8 cellular contexts compared by ENCODE assay signal in the genomic region with DNA sequence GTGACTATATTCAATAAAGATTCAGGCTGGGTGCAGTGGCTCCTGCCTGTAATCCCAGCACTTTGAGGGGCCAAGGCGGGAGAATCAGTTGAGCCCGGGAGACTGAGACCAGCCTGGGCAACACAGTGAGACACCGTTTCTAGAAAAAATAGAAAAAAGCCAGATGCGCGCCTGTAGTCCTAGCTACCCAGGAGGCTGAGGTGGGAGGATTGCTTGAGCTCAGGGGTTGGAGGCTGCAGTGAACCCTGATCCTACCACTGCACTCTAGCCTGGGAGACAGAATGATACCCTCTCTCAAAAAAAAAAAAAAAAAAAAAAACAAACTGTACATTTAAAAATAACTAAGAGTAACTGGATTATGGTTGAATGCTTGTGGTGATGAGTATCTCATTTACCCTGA. TPM values are rescaled to one million over a fixed set of nuclear protein-coding genes. Genes with fewer than 3 reads are reported as not detected.
A peak's percentile ranks its signal among the peaks of the same experiment; 100 is the strongest.
DNase-seq lines count a peak whose midpoint lies in the region; ATAC-seq lines count a peak whose summit lies in the region.

No MANE protein-coding gene starts in this region.

- H3K27ac ChIP-seq in subcutaneous abdominal adipose tissue (ENCODE audit: low read depth, low read length) = peak overlapping the region; percentile 64

- peak overlapping the region in 3 of 5 donors; percentile 69 to 75 (median 71) for H3K9ac ChIP-seq in subcutaneous abdominal adipose tissue (ENCODE audit: low read length in 5 of 5)

- H3K9me3 Mint-ChIP-seq in activated CD4-positive, alpha-beta T cell treated with anti-CD3 and anti-CD28 coated beads, Interleukin-2, amount 10 ng/mL, durations not matched to agents 7 days and 5 days = no peaks in the 10 kb centered on the region
- H3K9me3 Mint-ChIP-seq in activated CD4-positive, alpha-beta memory T cell treated with anti-CD3 and anti-CD28 coated beads, Interleukin-2, amount 10 ng/mL, durations not matched to agents 7 days and 5 days = no peaks in the 10 kb centered on the region

- ATAC-seq in GM18519 (IDR thresholded peaks at IDR 0.05; ENCODE audit: low FRiP score, unreplicated experiment) = no peak

- no peaks in the 10 kb centered on the region for H3K27me3 Mint-ChIP-seq in activated CD4-positive, alpha-beta T cell treated with anti-CD3 and anti-CD28 coated beads, Interleukin-2, amount 10 ng/mL, durations not matched to agents 7 days and 5 days
- no peaks in the 10 kb centered on the region for H3K27me3 Mint-ChIP-seq in activated CD4-positive, alpha-beta memory T cell treated with anti-CD3 and anti-CD28 coated beads, Interleukin-2, amount 10 ng/mL, durations not matched to agents 7 days and 5 days

- POLR2A ChIA-PET in activated CD4-positive, alpha-beta T cell treated with anti-CD3 and anti-CD28 coated beads, Interleukin-2, amount 10 ng/mL, durations not matched to agents 7 days and 5 days (lab: Charles Lee) = interaction anchor here (1.5 kb wide), 1 partner anchor 189 kb away, joined by 5 read pairs; the partner anchor contains the start of gene BBS12
- POLR2A ChIA-PET in activated CD4-positive, alpha-beta memory T cell treated with anti-CD3 and anti-CD28 coated beads, Interleukin-2, amount 10 ng/mL, durations not matched to agents 7 days and 5 days (lab: Charles Lee) = interaction anchor here (0.6 to 2.2 kb wide), 8 partner anchors 9 to 188 kb away, joined by 3 to 18 read pairs (median 4); partner anchors contain the start of gene BBS12

- no peaks in the 10 kb centered on the region for H3K36me3 Mint-ChIP-seq in activated CD4-positive, alpha-beta T cell treated with anti-CD3 and anti-CD28 coated beads, Interleukin-2, amount 10 ng/mL, durations not matched to agents 7 days and 5 days (ENCODE audit: low read depth)
- peaks cover 11% of the 10 kb centered on the region for H3K36me3 Mint-ChIP-seq in activated CD4-positive, alpha-beta memory T cell treated with anti-CD3 and anti-CD28 coated beads, Interleukin-2, amount 10 ng/mL, durations not matched to agents 7 days and 5 days (ENCODE audit: low read depth)

- no peak overlapping the region for H3K27ac Mint-ChIP-seq in activated CD4-positive, alpha-beta T cell treated with anti-CD3 and anti-CD28 coated beads, Interleukin-2, amount 10 ng/mL, durations not matched to agents 7 days and 5 days
- no peak overlapping the region for H3K27ac Mint-ChIP-seq in activated CD4-positive, alpha-beta memory T cell treated with anti-CD3 and anti-CD28 coated beads, Interleukin-2, amount 10 ng/mL, durations not matched to agents 7 days and 5 days

- H3K4me1 ChIP-seq in subcutaneous abdominal adipose tissue (ENCODE audit: control insufficient read depth in 5 of 5, insufficient read depth in 5 of 5, low read length in 5 of 5) = peaks cover 0 to 27% (median 17%) of the 10 kb centered on the region in 5 donors

- H3K4me3 ChIP-seq in iPS-18c (ENCODE audit: insufficient read depth, low read depth, low read length) (peak overlapping the region; percentile 97; the same call in 1 of the 2 replicates), subcutaneous abdominal adipose tissue (ENCODE audit: low read depth in 1 of 5, low read length in 5 of 5) (peak overlapping the region in 4 of 5 donors; percentile 83 to 94 (median 88))

- H3K9me3 ChIP-seq in iPS-18c (ENCODE audit: control insufficient read depth, insufficient read depth, low read length) (no peaks in the 10 kb centered on the region), subcutaneous abdominal adipose tissue (ENCODE audit: control insufficient read depth in 5 of 5, low read length in 5 of 5) (no peaks in the 10 kb centered on the region)

- H3K36me3 ChIP-seq in subcutaneous abdominal adipose tissue (ENCODE audit: control insufficient read depth in 5 of 5, insufficient read depth in 5 of 5, low read length in 5 of 5) = peaks cover 0 to 6% (median 0%) of the 10 kb centered on the region in 5 donors

- peak overlapping the region; percentile 46 for H3K4me3 Mint-ChIP-seq in activated CD4-positive, alpha-beta T cell treated with anti-CD3 and anti-CD28 coated beads, Interleukin-2, amount 10 ng/mL, durations not matched to agents 7 days and 5 days
- H3K4me3 Mint-ChIP-seq in activated CD4-positive, alpha-beta memory T cell treated with anti-CD3 and anti-CD28 coated beads, Interleukin-2, amount 10 ng/mL, durations not matched to agents 7 days and 5 days = peak overlapping the region; percentile 42

- CTCF ChIA-PET in activated CD4-positive, alpha-beta T cell treated with anti-CD3 and anti-CD28 coated beads, Interleukin-2, amount 10 ng/mL, durations not matched to agents 7 days and 5 days (lab: Charles Lee) = interaction anchor here (0.6 to 1.4 kb wide), 7 partner anchors 9 to 970 kb away, joined by 3 to 4 read pairs (median 3); no protein-coding TSS in a partner anchor
- CTCF ChIA-PET in activated CD4-positive, alpha-beta memory T cell treated with anti-CD3 and anti-CD28 coated beads, Interleukin-2, amount 10 ng/mL, durations not matched to agents 7 days and 5 days (lab: Charles Lee) = interaction anchor here (0.6 to 4.0 kb wide), 8 partner anchors 9 to 541 kb away, joined by 3 to 26 read pairs (median 5); partner anchors contain the start of gene BBS12

- peaks cover 12% of the 10 kb centered on the region for H3K4me1 Mint-ChIP-seq in activated CD4-positive, alpha-beta T cell treated with anti-CD3 and anti-CD28 coated beads, Interleukin-2, amount 10 ng/mL, durations not matched to agents 7 days and 5 days
- H3K4me1 Mint-ChIP-seq in activated CD4-positive, alpha-beta memory T cell treated with anti-CD3 and anti-CD28 coated beads, Interleukin-2, amount 10 ng/mL, durations not matched to agents 7 days and 5 days = peaks cover 17% of the 10 kb centered on the region

- H3K27me3 ChIP-seq in subcutaneous abdominal adipose tissue (ENCODE audit: control insufficient read depth in 5 of 5, insufficient read depth in 4 of 5, low read length in 5 of 5) = no peaks in the 10 kb centered on the region

- no peak for DNase-seq in activated CD4-positive, alpha-beta T cell treated with anti-CD3 and anti-CD28 coated beads, Interleukin-2, amount 10 ng/mL, durations not matched to agents 7 days and 5 days
- DNase-seq in activated CD4-positive, alpha-beta T cell treated with anti-CD3 and anti-CD28 coated beads for 4 hours = no peak
- DNase-seq in activated CD4-positive, alpha-beta memory T cell treated with anti-CD3 and anti-CD28 coated beads, Interleukin-2, amount 10 ng/mL, durations not matched to agents 7 days and 5 days = no peak
- DNase-seq in globus pallidus (ENCODE audit: low spot score) = no peak
- DNase-seq in superior temporal gyrus (ENCODE audit: extremely low spot score) = no peak

RNA-seq across cellular contexts. Expression of gene NUDT6, which starts 1.1 kb away (rescaled TPM):
- total RNA-seq in activated CD4-positive, alpha-beta T cell treated with anti-CD3 and anti-CD28 coated beads, Interleukin-2, amount 10 ng/mL, durations not matched to agents 7 days and 5 days = 10 to 100 TPM; 10.4 to 11.8 TPM
- total RNA-seq in activated CD4-positive, alpha-beta memory T cell treated with anti-CD3 and anti-CD28 coated beads, Interleukin-2, amount 10 ng/mL, durations not matched to agents 7 days and 5 days = 10 to 100 TPM; 14.5 to 15.8 TPM
